ENCODE assay signal across 26 cellular contexts in the genomic region with DNA sequence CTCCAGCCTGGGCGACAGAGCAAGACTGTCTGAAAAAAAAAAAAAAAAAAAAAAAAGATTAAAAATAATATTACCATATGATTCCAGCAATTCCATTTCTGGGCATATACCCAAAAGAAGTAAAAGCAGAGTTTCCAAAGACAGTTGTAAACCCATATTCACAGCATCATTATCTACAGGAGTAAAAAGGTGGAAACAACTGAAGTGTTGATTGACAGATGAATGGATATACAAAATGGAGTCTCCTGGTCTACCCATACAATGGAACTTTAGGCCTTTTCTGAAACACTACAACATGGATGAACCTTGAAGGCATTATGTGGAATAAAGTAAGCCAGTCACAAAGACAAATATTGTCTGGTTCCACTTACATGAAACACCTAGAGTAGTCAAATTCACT. TPM values are rescaled to one million over a fixed set of nuclear protein-coding genes. Genes with fewer than 3 reads are reported as not detected.
"Had no signal": no experiment of that assay in that cellular context is flagged by ENCODE, and none has a peak within 500 bp of the region (broad histone marks: within the 10 kb centered on the region; RNA-seq: fewer than 3 reads in every experiment).

No MANE protein-coding gene starts in this region.

- H3K36me3 ChIP-seq: cardiac muscle cell, left lung, pancreas, tibial artery had no signal

- H3K27me3 Mint-ChIP-seq: activated naive CD8-positive, alpha-beta T cell treated with anti-CD3 and anti-CD28 coated beads, Interleukin-2, amount 10 ng/mL, durations not matched to agents 7 days and 5 days; activated T-cell treated with anti-CD3 and anti-CD28 coated beads, Interleukin-2, amount 50 U/mL, for 24 hours; activated T-helper 17 cell treated with anti-CD3 and anti-CD28 coated beads, Interleukin-2, amount 50 U/mL, for 72 hours had no signal

- H3K4me2 ChIP-seq: hepatocyte had no signal

- DNase-seq: activated CD4-positive, alpha-beta T cell treated with anti-CD3 and anti-CD28 coated beads for 48 hours; activated CD4-positive, CD25-positive, alpha-beta regulatory T cell; activated CD8-positive, alpha-beta memory T cell treated with anti-CD3 and anti-CD28 coated beads for 24 hours; activated CD8-positive, alpha-beta memory T cell treated with anti-CD3 and anti-CD28 coated beads, Interleukin-2, amount 50 U/mL, for 4 hours; activated naive CD8-positive, alpha-beta T cell treated with anti-CD3 and anti-CD28 coated beads, Interleukin-2, amount 10 ng/mL, durations not matched to agents 7 days and 5 days; activated T-cell treated with anti-CD3 and anti-CD28 coated beads, Interleukin-2, amount 50 U/mL, for 24 hours; foreskin keratinocyte; immature natural killer cell; left lung; nephron progenitor cell; pancreas; right cardiac atrium; stimulated activated CD4-positive, alpha-beta T cell treated with anti-CD3 and anti-CD28 coated beads, Interleukin-12 subunit alpha, Interleukin-12 subunit beta, amount 100 ng/mL, for 4 hours; stimulated activated CD4-positive, alpha-beta T cell treated with anti-CD3 and anti-CD28 coated beads, Interleukin-4, amount 100 ng/mL, for 4 hours; stimulated activated naive CD8-positive, alpha-beta T cell treated with anti-CD3 and anti-CD28 coated beads, Interleukin-15, Interleukin-2, amounts not matched to agents 100 U/mL and 50 U/mL, for 24 hours; tibial artery had no signal

- H3K9me3 ChIP-seq: left lung, pancreas, tibial artery had no signal

- H3K27ac Mint-ChIP-seq: activated T-helper 17 cell treated with anti-CD3 and anti-CD28 coated beads, Interleukin-2, amount 50 U/mL, for 72 hours; nephron progenitor cell had no signal

- H3K9me3 Mint-ChIP-seq: activated naive CD8-positive, alpha-beta T cell treated with anti-CD3 and anti-CD28 coated beads, Interleukin-2, amount 10 ng/mL, durations not matched to agents 7 days and 5 days; activated T-cell treated with anti-CD3 and anti-CD28 coated beads, Interleukin-2, amount 50 U/mL, for 24 hours; activated T-helper 17 cell treated with anti-CD3 and anti-CD28 coated beads, Interleukin-2, amount 50 U/mL, for 72 hours; immature natural killer cell; nephron progenitor cell had no signal

- FAIRE-seq: pancreas had no signal

- H3K27ac ChIP-seq: cardiac muscle cell, foreskin keratinocyte, hepatocyte, left lung, pancreas, tibial artery had no signal

- H2AFZ ChIP-seq: hepatocyte had no signal

- H3K4me3 ChIP-seq: cardiac muscle cell, hepatocyte, left lung, pancreas, tibial artery had no signal

- H3K27me3 ChIP-seq: cardiac muscle cell, foreskin keratinocyte, hepatocyte, left lung, pancreas, tibial artery had no signal

- H3K4me3 Mint-ChIP-seq: activated naive CD8-positive, alpha-beta T cell treated with anti-CD3 and anti-CD28 coated beads, Interleukin-2, amount 10 ng/mL, durations not matched to agents 7 days and 5 days; activated T-cell treated with anti-CD3 and anti-CD28 coated beads, Interleukin-2, amount 50 U/mL, for 24 hours; activated T-helper 17 cell treated with anti-CD3 and anti-CD28 coated beads, Interleukin-2, amount 50 U/mL, for 72 hours; immature natural killer cell; nephron progenitor cell had no signal

- H3K36me3 Mint-ChIP-seq: immature natural killer cell had no signal

- ATAC-seq: activated T-helper 17 cell treated with anti-CD3 and anti-CD28 coated beads, Interleukin-2, amount 50 U/mL, for 72 hours; foreskin keratinocyte; left lung; pancreas; right cardiac atrium; stimulated activated naive CD8-positive, alpha-beta T cell treated with anti-CD3 and anti-CD28 coated beads, Interleukin-15, Interleukin-2, amounts not matched to agents 100 U/mL and 50 U/mL, for 24 hours had no signal

RNA-seq across cellular contexts. Expression of a gene that starts 5.7 kb away (rescaled TPM):
- total RNA-seq: activated naive CD8-positive, alpha-beta T cell treated with anti-CD3 and anti-CD28 coated beads, Interleukin-2, amount 10 ng/mL, durations not matched to agents 7 days and 5 days; activated T-helper 17 cell treated with anti-CD3 and anti-CD28 coated beads, Interleukin-2, amount 50 U/mL, for 72 hours; cardiac muscle cell; chondrocyte; foreskin keratinocyte; hepatocyte; kidney epithelial cell; left lung; skeletal muscle tissue; subcutaneous adipose tissue; T-helper 1 cell treated with Interleukin-12 subunit alpha and Interleukin-12 subunit beta and Interleukin-4 antibody, amounts not matched to agents 30 ng/mL and 1 ng/mL, for 36 hours; ureter had no signal
- polyA plus RNA-seq: esophagus, foreskin keratinocyte, immature natural killer cell, pancreas, right cardiac atrium had no signal
